8 cellular contexts compared by ENCODE assay signal in genomic region chr5:157740211-157740610, GRCh38. TPM values are rescaled to one million over a fixed set of nuclear protein-coding genes. Genes with fewer than 3 reads are reported as not detected.
DNase-seq lines count a peak whose midpoint lies in the region; ATAC-seq, FAIRE-seq and TF ChIP-seq lines count a peak whose summit lies in the region.

No MANE protein-coding gene starts in this region.

- TF ChIP-seq EP300 in ovary (IDR thresholded peaks at IDR 0.05): no peak

- peaks cover 9% of the 10 kb centered on the region for H3K23me2 ChIP-seq in H9 (ENCODE audit: insufficient read length, low read depth, low read length, poor library complexity, severe bottlenecking)

- no peak overlapping the region for H4K8ac ChIP-seq in H9 (replicated peaks; ENCODE audit: insufficient read length, low read depth, low read length)

- no peak overlapping the region for H3K4ac ChIP-seq in H9 (ENCODE audit: low read depth, low read length)

- WGBS in H9 (ENCODE audit: extremely low coverage, insufficient read length, low lambda C conversion rate): no CpG with 5 or more reads among the region's 4 CpGs
- 62 to 69% (median 65%) methylated on average over 4 of the region's 4 CpGs for WGBS in ovary, 3 donors

- H4K5ac ChIP-seq in H9 (ENCODE audit: insufficient read length, low read depth, low read length): no peak overlapping the region

- H3K79me1 ChIP-seq in H9 (ENCODE audit: insufficient read depth, low read depth, low read length, poor library complexity, severe bottlenecking): no peaks in the 10 kb centered on the region

- H3K79me2 ChIP-seq in H9 (ENCODE audit: insufficient read depth, low read length): no peaks in the 10 kb centered on the region

- H3K27me3 Mint-ChIP-seq in CD8-positive, alpha-beta T cell (ENCODE audit: low read depth): no peaks in the 10 kb centered on the region
- peaks cover 14% of the 10 kb centered on the region for H3K27me3 Mint-ChIP-seq in H9 (ENCODE audit: low read depth)
- H3K27me3 Mint-ChIP-seq in activated CD8-positive, alpha-beta memory T cell treated with anti-CD3 and anti-CD28 coated beads, Interleukin-2, amount 10 ng/mL, durations not matched to agents 7 days and 5 days: no peaks in the 10 kb centered on the region

- H3K27ac Mint-ChIP-seq in CD8-positive, alpha-beta T cell: no peak overlapping the region
- H3K27ac Mint-ChIP-seq in H9: no peak overlapping the region
- no peak overlapping the region for H3K27ac Mint-ChIP-seq in activated CD8-positive, alpha-beta memory T cell treated with anti-CD3 and anti-CD28 coated beads, Interleukin-2, amount 10 ng/mL, durations not matched to agents 7 days and 5 days

- intact Hi-C loops in CD8-positive, alpha-beta T cell (cut with DNase I, micrococcal nuclease): loop anchor here (5.0 to 10.0 kb wide), 3 partner anchors 398 to 1365 kb away; no protein-coding TSS in a partner anchor
- intact Hi-C loops in kidney (cut with DNase I): no loop called here
- intact Hi-C loops in ovary (cut with DNase I): loop anchor here in 1 of 4 donors (10.0 kb wide), 1 partner anchor 415 kb away; no protein-coding TSS in a partner anchor

- H3K4me3 ChIP-seq in CD8-positive, alpha-beta T cell (ENCODE audit: low read depth, low read length): no peak overlapping the region
- H3K4me3 ChIP-seq in kidney (ENCODE audit: low read length in 2 of 2) (no peak overlapping the region), ovary (no peak overlapping the region)

- H3K27me3 ChIP-seq in CD8-positive, alpha-beta T cell (ENCODE audit: insufficient read depth, low read length): no peaks in the 10 kb centered on the region
- H3K27me3 ChIP-seq in H9 (ENCODE audit: insufficient read depth, low read length) (peaks cover 7% of the 10 kb centered on the region), ovary (no peaks in the 10 kb centered on the region)

- no peaks in the 10 kb centered on the region for H4K20me1 ChIP-seq in H9 (ENCODE audit: control insufficient read depth, insufficient read depth, insufficient read length)

- H3K9ac ChIP-seq in H9 (ENCODE audit: extremely low read depth, insufficient read length, low read length): no peak overlapping the region
- no peak overlapping the region for H3K9ac ChIP-seq in kidney (ENCODE audit: low read length in 2 of 2)

- DNase-seq in CD8-positive, alpha-beta T cell: peak in 1 of 7 experiments; percentile 7
- peak; percentile 57 for DNase-seq in H9
- peak; percentile 52 for DNase-seq in SW480 (ENCODE audit: low spot score)
- DNase-seq in kidney: no peak
- DNase-seq in activated CD8-positive, alpha-beta memory T cell treated with anti-CD3 and anti-CD28 coated beads, Interleukin-2, amount 10 ng/mL, durations not matched to agents 7 days and 5 days: no peak
- no peak for DNase-seq in ovary

- POLR2A ChIA-PET in CD8-positive, alpha-beta T cell (lab: Charles Lee): no interaction called here

- ATAC-seq in CD8-positive, alpha-beta T cell: no peak
- ATAC-seq in activated CD8-positive, alpha-beta memory T cell treated with anti-CD3 and anti-CD28 coated beads, Interleukin-2, amount 10 ng/mL, durations not matched to agents 7 days and 5 days: no peak
- ATAC-seq in GM21423 (IDR thresholded peaks at IDR 0.05; ENCODE audit: unreplicated experiment) (no peak), GM21737 (IDR thresholded peaks at IDR 0.05; ENCODE audit: unreplicated experiment) (no peak)

- no peak overlapping the region for H3K14ac ChIP-seq in H9 (ENCODE audit: insufficient read depth, low read length)

- H3T11ph ChIP-seq in H9 (ENCODE audit: low read length): no peak overlapping the region

- H3K4me2 ChIP-seq in H9 (ENCODE audit: insufficient read depth, insufficient read length, low read length): no peak overlapping the region

- H3K27ac ChIP-seq in CD8-positive, alpha-beta T cell (ENCODE audit: low read depth, low read length): no peak overlapping the region
- H3K27ac ChIP-seq in H9 (ENCODE audit: insufficient read length, low read depth, low read length) (no peak overlapping the region), kidney (ENCODE audit: low read depth in 2 of 2, low read length in 2 of 2) (no peak overlapping the region), ovary (no peak overlapping the region)

- H3K56ac ChIP-seq in H9 (ENCODE audit: insufficient read length, low read depth, low read length): no peak overlapping the region

- H3K4me1 Mint-ChIP-seq in CD8-positive, alpha-beta T cell (ENCODE audit: low read depth): peaks cover 21% of the 10 kb centered on the region
- H3K4me1 Mint-ChIP-seq in H9: peaks cover 5 to 10% of the 10 kb centered on the region in 2 experiments
- H3K4me1 Mint-ChIP-seq in activated CD8-positive, alpha-beta memory T cell treated with anti-CD3 and anti-CD28 coated beads, Interleukin-2, amount 10 ng/mL, durations not matched to agents 7 days and 5 days: peaks cover 18% of the 10 kb centered on the region

- no peak overlapping the region for H2BK5ac ChIP-seq in H9 (ENCODE audit: insufficient read length, low read length)

- peaks cover 13% of the 10 kb centered on the region for H3K4me1 ChIP-seq in CD8-positive, alpha-beta T cell (ENCODE audit: insufficient read depth, low read length)
- H3K4me1 ChIP-seq in H9 (ENCODE audit: insufficient read depth, low read length) (no peaks in the 10 kb centered on the region), kidney (ENCODE audit: control insufficient read depth in 1 of 2, insufficient read depth in 1 of 2, low read depth in 1 of 2, low read length in 2 of 2) (peaks cover 0 to 10% of the 10 kb centered on the region in 2 donors), ovary (ENCODE audit: insufficient read depth) (peaks cover 3% of the 10 kb centered on the region)

- no peak overlapping the region for H2AFZ ChIP-seq in H9 (ENCODE audit: low read length)

- no peaks in the 10 kb centered on the region for H3K36me3 ChIP-seq in CD8-positive, alpha-beta T cell (ENCODE audit: insufficient read depth, low read length)
- H3K36me3 ChIP-seq in kidney (ENCODE audit: control insufficient read depth in 1 of 2, insufficient read depth in 2 of 2, low read length in 2 of 2) (peaks cover 0 to 6% of the 10 kb centered on the region in 2 donors), ovary (no peaks in the 10 kb centered on the region)

- H3K23ac ChIP-seq in H9 (ENCODE audit: insufficient read length, low read depth, low read length): no peak overlapping the region

- H2BK12ac ChIP-seq in H9 (ENCODE audit: insufficient read length, low read depth, low read length): no peak overlapping the region

- H3K18ac ChIP-seq in H9 (ENCODE audit: insufficient read length, low read depth, low read length): no peak overlapping the region

- FAIRE-seq in kidney (lab: Jason Lieb, UNC): no peak

- H2BK15ac ChIP-seq in H9 (ENCODE audit: low read depth, low read length): no peak overlapping the region

- no peaks in the 10 kb centered on the region for H3K9me3 ChIP-seq in CD8-positive, alpha-beta T cell (ENCODE audit: low read length)
- H3K9me3 ChIP-seq in H9 (ENCODE audit: control insufficient read depth, low read depth, low read length) (no peaks in the 10 kb centered on the region), kidney (ENCODE audit: control insufficient read depth in 1 of 2, low read length in 2 of 2) (no peaks in the 10 kb centered on the region), ovary (no peaks in the 10 kb centered on the region)

- H2BK120ac ChIP-seq in H9 (ENCODE audit: low read depth, low read length, poor library complexity, severe bottlenecking): no peak overlapping the region

- no peak for TF ChIP-seq POLR2A in ovary (IDR thresholded peaks at IDR 0.05)

- peak; percentile 31 for TF ChIP-seq CTCF in CD8-positive, alpha-beta T cell (IDR thresholded peaks at IDR 0.05)
- TF ChIP-seq CTCF in H9 (conservative IDR thresholded peaks at IDR 0.05): peak; percentile 75
- TF ChIP-seq CTCF in kidney (IDR thresholded peaks at IDR 0.05; ENCODE audit: borderline replicate concordance, extremely low read depth, insufficient read depth): peak; percentile 15
- TF ChIP-seq CTCF in ovary (IDR thresholded peaks at IDR 0.05): no peak

- CTCF ChIA-PET in CD8-positive, alpha-beta T cell (lab: Charles Lee): interaction anchor here (1.4 kb wide), 1 partner anchor 412 kb away, joined by 5 read pairs; no protein-coding TSS in a partner anchor
- CTCF ChIA-PET in activated CD8-positive, alpha-beta memory T cell treated with anti-CD3 and anti-CD28 coated beads, Interleukin-2, amount 10 ng/mL, durations not matched to agents 7 days and 5 days (lab: Charles Lee): interaction anchor here (4.5 to 5.9 kb wide), 2 partner anchors 71 to 308 kb away, joined by 56 to 78 read pairs; partner anchors contain the start of gene C5orf52

- peaks cover 39% of the 10 kb centered on the region for H3K36me3 Mint-ChIP-seq in CD8-positive, alpha-beta T cell
- H3K36me3 Mint-ChIP-seq in H9 (ENCODE audit: insufficient read depth in 1 of 3, low read depth in 3 of 3): peaks cover 21 to 43% (median 40%) of the 10 kb centered on the region in 3 experiments
- peaks cover 25% of the 10 kb centered on the region for H3K36me3 Mint-ChIP-seq in activated CD8-positive, alpha-beta memory T cell treated with anti-CD3 and anti-CD28 coated beads, Interleukin-2, amount 10 ng/mL, durations not matched to agents 7 days and 5 days

- no peak overlapping the region for H2BK20ac ChIP-seq in H9 (ENCODE audit: low read depth, low read length, poor library complexity, severe bottlenecking)

- no peak overlapping the region for H2AK5ac ChIP-seq in H9 (ENCODE audit: insufficient read length, low read length)

- no peak overlapping the region for H3K4me3 Mint-ChIP-seq in CD8-positive, alpha-beta T cell
- H3K4me3 Mint-ChIP-seq in H9: peak overlapping the region in 1 of 2 experiments; percentile 44; a peak in 1 of 5 replicates
- H3K4me3 Mint-ChIP-seq in activated CD8-positive, alpha-beta memory T cell treated with anti-CD3 and anti-CD28 coated beads, Interleukin-2, amount 10 ng/mL, durations not matched to agents 7 days and 5 days: no peak overlapping the region

- no peak overlapping the region for H4K91ac ChIP-seq in H9 (ENCODE audit: insufficient read length, low read depth, low read length)

- H3K9me3 Mint-ChIP-seq in CD8-positive, alpha-beta T cell: no peaks in the 10 kb centered on the region
- H3K9me3 Mint-ChIP-seq in H9: peaks cover 0 to 7% of the 10 kb centered on the region in 2 experiments; a peak in 2 of 5 replicates
- no peaks in the 10 kb centered on the region for H3K9me3 Mint-ChIP-seq in activated CD8-positive, alpha-beta memory T cell treated with anti-CD3 and anti-CD28 coated beads, Interleukin-2, amount 10 ng/mL, durations not matched to agents 7 days and 5 days (ENCODE audit: low read depth)

RNA-seq across cellular contexts. Expression of gene LSM11, which starts 3.3 kb away (rescaled TPM):
- total RNA-seq in CD8-positive, alpha-beta T cell: under 1 TPM; 0.44 to 0.65 TPM
- total RNA-seq in H9 (2021) (4.5 and 4.7 TPM in 2 replicates), kidney (2.8 TPM), ovary (1 to 10 TPM; 2.4 to 6.0 (median 5.1) TPM)
- polyA plus RNA-seq in kidney (ENCODE audit: insufficient read depth, low read depth, low replicate concordance) (0.97 TPM), ovary (1 to 10 TPM; 2.9 to 5.5 TPM)
- 1 to 10 TPM; 5.5 to 7.2 TPM for total RNA-seq in activated CD8-positive, alpha-beta memory T cell treated with anti-CD3 and anti-CD28 coated beads, Interleukin-2, amount 10 ng/mL, durations not matched to agents 7 days and 5 days

RNA-seq across cellular contexts. Expression of gene THG1L, which starts 9.0 kb away (rescaled TPM):
- 1 to 10 TPM; 6.9 to 7.1 TPM for total RNA-seq in CD8-positive, alpha-beta T cell
- total RNA-seq in H9 (2021) (12.9 and 13.5 TPM in 2 replicates), kidney (11.7 TPM), ovary (10 to 100 TPM in 6 of 7 donors, 1 to 10 TPM in 1; 8.9 to 16.5 (median 14.3) TPM)
- polyA plus RNA-seq in kidney (ENCODE audit: insufficient read depth, low read depth, low replicate concordance) (9.8 TPM), ovary (10 to 100 TPM; 11.4 to 23.6 TPM)
- 10 to 100 TPM; 12.9 to 16.3 TPM for total RNA-seq in activated CD8-positive, alpha-beta memory T cell treated with anti-CD3 and anti-CD28 coated beads, Interleukin-2, amount 10 ng/mL, durations not matched to agents 7 days and 5 days

Comparison
In these comparisons a context has a peak if more than half of its experiments do, and no peak if none do; other contexts are left out.
1. DNase-seq: peak in H9 (single experiment) and SW480 (single experiment); none in kidney (single experiment), activated CD8-positive, alpha-beta memory T cell treated with anti-CD3 and anti-CD28 coated beads, Interleukin-2, amount 10 ng/mL, durations not matched to agents 7 days and 5 days (single experiment) and ovary (0 of 5).
2. CTCF ChIP-seq: peak in CD8-positive, alpha-beta T cell (single experiment), H9 (single experiment) and kidney (single experiment); none in ovary (0 of 3).